21 cellular contexts compared by ENCODE assay signal in the genomic region with DNA sequence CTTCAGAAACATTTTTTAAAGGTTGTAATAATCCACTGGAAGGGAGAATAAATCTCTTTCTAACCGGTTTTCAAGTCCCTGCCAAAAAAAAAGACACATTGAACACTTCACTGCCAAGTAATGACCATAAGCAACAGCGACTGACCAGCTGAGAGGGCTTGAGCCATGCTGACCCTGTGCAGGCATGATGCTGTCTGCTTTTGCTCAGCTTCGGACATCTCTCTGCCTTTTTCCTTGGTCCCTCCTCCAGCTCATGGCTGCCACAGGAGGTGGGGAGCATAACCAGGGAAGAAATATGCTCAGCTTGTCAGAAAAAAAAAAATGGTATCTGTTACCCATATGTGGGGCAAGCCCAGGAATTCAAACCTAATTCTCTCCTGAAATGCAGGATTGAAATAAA. TPM values are rescaled to one million over a fixed set of nuclear protein-coding genes. Genes with fewer than 3 reads are reported as not detected.
DNase-seq lines count a peak whose midpoint lies in the region; ATAC-seq lines count a peak whose summit lies in the region.
"Had no signal": no experiment of that assay in that cellular context is flagged by ENCODE, and none has a peak within 500 bp of the region (broad histone marks: within the 10 kb centered on the region; RNA-seq: fewer than 3 reads in every experiment).

No MANE protein-coding gene starts in this region.

- intact Hi-C loops in left cardiac atrium (cut with DNase I) = no loop called here

- ATAC-seq in left cardiac atrium = peak; percentile 44 to 58
- ATAC-seq in esophagus mucosa = no peak

- DNase-seq in Ammon's horn (ENCODE audit: low spot score) (peak; percentile 15), NCI-H146 (lab: John Stamatoyannopoulos, UW) (peak; percentile 68), left cardiac atrium (no peak), mucosa of gallbladder (ENCODE audit: low spot score) (peak; percentile 26), germinal center (ENCODE audit: low spot score) (no peak)
- DNase-seq in stimulated activated CD4-positive, alpha-beta T cell treated with anti-CD3 and anti-CD28 coated beads, Interleukin-15, amount 100 ng/mL, for 24 hours = no peak
- DNase-seq: ACHN; Calu3; CD8-positive, alpha-beta memory T cell; DMS153; GDM1; H7; Kasumi-1; NCI-H187; NCI-H446; NCI-H526; PC-9; RPMI8226; SIG-M5 had no signal

RNA-seq across cellular contexts. Expression of gene IGSF10, which starts 1.5 kb away (rescaled TPM):
- total RNA-seq in left cardiac atrium = 10 to 100 TPM in 1 of 2 donors, 1 to 10 TPM in 1; 2.5 to 11.5 TPM
- 13.6 TPM for total RNA-seq in mucosa of gallbladder
- total RNA-seq in esophagus mucosa = 0.20 TPM
- total RNA-seq: CD8-positive, alpha-beta memory T cell; MCF 10A had no signal

Comparison
In these comparisons a context has a peak if more than half of its experiments do, and no peak if none do; other contexts are left out.
1. DNase-seq: peak in Ammon's horn (single experiment), NCI-H146 (single experiment) and mucosa of gallbladder (single experiment); none in left cardiac atrium (single experiment), germinal center (single experiment) and stimulated activated CD4-positive, alpha-beta T cell treated with anti-CD3 and anti-CD28 coated beads, Interleukin-15, amount 100 ng/mL, for 24 hours (single experiment).